13 cellular contexts compared by ENCODE assay signal in genomic region chr1:6954596-6954995, GRCh38.
"Had no signal": no experiment of that assay in that cellular context is flagged by ENCODE, and none has a peak within 500 bp of the region (broad histone marks: within the 10 kb centered on the region; RNA-seq: fewer than 3 reads in every experiment).

No MANE protein-coding gene starts in this region.

- DNase-seq: activated CD4-positive, alpha-beta T cell treated with anti-CD3 and anti-CD28 coated beads for 36 hours; activated CD8-positive, alpha-beta memory T cell treated with anti-CD3 and anti-CD28 coated beads, Interleukin-2, amount 50 U/mL, for 4 hours; activated CD8-positive, alpha-beta T cell treated with anti-CD3 and anti-CD28 coated beads for 36 hours; activated T-cell treated with anti-CD3 and anti-CD28 coated beads, Interleukin-2, amount 50 U/mL, for 72 hours; aorta; dorsolateral prefrontal cortex; left cardiac atrium; naive thymus-derived CD4-positive, alpha-beta T cell; stimulated activated CD4-positive, alpha-beta T cell treated with anti-CD3 and anti-CD28 coated beads, Interleukin-4, amount 100 ng/mL, for 24 hours; stimulated activated naive CD8-positive, alpha-beta T cell treated with anti-CD3 and anti-CD28 coated beads, Interleukin-15, amount 100 ng/mL, for 72 hours; T-helper 9 cell; testis had no signal

- H3K4me1 ChIP-seq: esophagus muscularis mucosa had no signal

- H3K36me3 Mint-ChIP-seq: naive thymus-derived CD4-positive, alpha-beta T cell had no signal

- H3K27me3 ChIP-seq: dorsolateral prefrontal cortex, testis had no signal

- ATAC-seq: activated CD4-positive, alpha-beta T cell treated with anti-CD3 and anti-CD28 coated beads for 36 hours; activated CD8-positive, alpha-beta T cell treated with anti-CD3 and anti-CD28 coated beads for 36 hours; activated T-cell treated with anti-CD3 and anti-CD28 coated beads, Interleukin-2, amount 50 U/mL, for 72 hours; left cardiac atrium; naive thymus-derived CD4-positive, alpha-beta T cell; stimulated activated naive CD8-positive, alpha-beta T cell treated with anti-CD3 and anti-CD28 coated beads, Interleukin-15, amount 100 ng/mL, for 72 hours had no signal

- H3K4me3 ChIP-seq: esophagus muscularis mucosa, testis had no signal

- H3K4me3 Mint-ChIP-seq: activated CD4-positive, alpha-beta T cell treated with anti-CD3 and anti-CD28 coated beads for 36 hours; activated CD8-positive, alpha-beta T cell treated with anti-CD3 and anti-CD28 coated beads for 36 hours; activated T-cell treated with anti-CD3 and anti-CD28 coated beads, Interleukin-2, amount 50 U/mL, for 72 hours; naive thymus-derived CD4-positive, alpha-beta T cell; stimulated activated naive CD8-positive, alpha-beta T cell treated with anti-CD3 and anti-CD28 coated beads, Interleukin-15, amount 100 ng/mL, for 72 hours had no signal

- H3K27ac ChIP-seq: dorsolateral prefrontal cortex, esophagus muscularis mucosa, testis had no signal

- H3K9me3 Mint-ChIP-seq: activated CD8-positive, alpha-beta T cell treated with anti-CD3 and anti-CD28 coated beads for 36 hours; activated T-cell treated with anti-CD3 and anti-CD28 coated beads, Interleukin-2, amount 50 U/mL, for 72 hours; naive thymus-derived CD4-positive, alpha-beta T cell; stimulated activated naive CD8-positive, alpha-beta T cell treated with anti-CD3 and anti-CD28 coated beads, Interleukin-15, amount 100 ng/mL, for 72 hours had no signal

- H3K4me1 Mint-ChIP-seq: activated CD4-positive, alpha-beta T cell treated with anti-CD3 and anti-CD28 coated beads for 36 hours; naive thymus-derived CD4-positive, alpha-beta T cell; stimulated activated naive CD8-positive, alpha-beta T cell treated with anti-CD3 and anti-CD28 coated beads, Interleukin-15, amount 100 ng/mL, for 72 hours had no signal

- H3K27me3 Mint-ChIP-seq: activated CD4-positive, alpha-beta T cell treated with anti-CD3 and anti-CD28 coated beads for 36 hours; activated CD8-positive, alpha-beta T cell treated with anti-CD3 and anti-CD28 coated beads for 36 hours; stimulated activated naive CD8-positive, alpha-beta T cell treated with anti-CD3 and anti-CD28 coated beads, Interleukin-15, amount 100 ng/mL, for 72 hours had no signal

- H3K9me3 ChIP-seq: esophagus muscularis mucosa, testis had no signal

- H3K27ac Mint-ChIP-seq: activated CD4-positive, alpha-beta T cell treated with anti-CD3 and anti-CD28 coated beads for 36 hours; activated CD8-positive, alpha-beta T cell treated with anti-CD3 and anti-CD28 coated beads for 36 hours; activated T-cell treated with anti-CD3 and anti-CD28 coated beads, Interleukin-2, amount 50 U/mL, for 72 hours; naive thymus-derived CD4-positive, alpha-beta T cell had no signal

- H3K36me3 ChIP-seq: esophagus muscularis mucosa had no signal
